In the genomic region with DNA sequence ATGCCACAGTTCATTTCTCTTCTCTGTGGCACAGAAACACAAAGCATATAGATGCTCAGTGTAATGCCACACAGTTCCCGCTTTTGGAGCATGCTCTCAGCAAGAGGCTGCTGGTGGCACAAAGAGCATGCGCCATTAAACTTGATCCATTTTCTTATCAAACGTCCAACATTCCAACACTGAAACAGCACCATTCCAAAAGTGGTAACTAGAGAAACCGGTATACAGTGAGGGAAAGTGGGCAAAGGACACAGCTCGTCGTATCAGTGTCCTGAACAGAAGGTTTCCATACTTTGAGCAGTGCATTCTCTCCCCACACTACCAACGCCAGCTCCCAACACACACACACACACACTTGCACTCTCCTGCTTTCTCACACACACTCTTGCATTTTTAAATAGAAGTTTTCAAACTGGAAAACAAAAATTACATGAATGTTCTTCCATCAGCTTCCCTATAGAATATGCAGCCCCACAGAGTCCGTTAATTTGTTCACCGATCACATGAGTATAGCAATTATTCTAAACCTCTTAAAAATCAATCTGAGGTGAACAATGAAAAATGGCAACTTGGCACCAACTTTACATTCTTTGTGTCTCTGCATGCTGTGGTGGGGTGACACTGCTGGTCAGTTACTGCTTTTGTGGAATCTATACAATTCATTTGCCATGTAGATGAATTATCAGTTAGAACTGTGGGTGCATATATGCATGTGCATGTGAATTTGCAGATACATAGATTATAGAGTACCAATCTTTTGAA, we compare ENCODE assay signal across 12 cellular contexts. TPM values are rescaled to one million over a fixed set of nuclear protein-coding genes. Genes with fewer than 3 reads are reported as not detected.
DNase-seq lines count a peak whose midpoint lies in the region; ATAC-seq and TF ChIP-seq lines count a peak whose summit lies in the region.
"Had no signal": no experiment of that assay in that cellular context is flagged by ENCODE, and none has a peak within 500 bp of the region (broad histone marks: within the 10 kb centered on the region; RNA-seq: fewer than 3 reads in every experiment).

No MANE protein-coding gene starts in this region.

- H3K4me1 Mint-ChIP-seq in endothelial cell (ENCODE audit: unreplicated experiment): peaks cover 51% of the 10 kb centered on the region

- H3K36me3 Mint-ChIP-seq in endothelial cell (ENCODE audit: low read depth, unreplicated experiment): peaks cover 49% of the 10 kb centered on the region

- H3K27me3 ChIP-seq in tibial nerve: no peaks in the 10 kb centered on the region

- no peak overlapping the region for H3K27ac Mint-ChIP-seq in endothelial cell (ENCODE audit: unreplicated experiment)
- H3K27ac Mint-ChIP-seq: activated naive CD8-positive, alpha-beta T cell treated with anti-CD3 and anti-CD28 coated beads, Interleukin-2, amount 50 U/mL, for 24 hours had no signal

- H3K36me3 ChIP-seq in tibial nerve: peaks cover 0 to 12% (median 0%) of the 10 kb centered on the region in 3 donors

- DNase-seq in DMS153 treated with DMSO at 0.1 percent for 48 hours (lab: John Stamatoyannopoulos, UW; ENCODE audit: unreplicated experiment): peak; percentile 24
- no peak for DNase-seq in DMS153 (lab: John Stamatoyannopoulos, UW)
- no peak for DNase-seq in endothelial cell (ENCODE audit: low spot score)
- DNase-seq in medulla oblongata (ENCODE audit: extremely low spot score): peak; percentile 72
- no peak for DNase-seq in tibial nerve (ENCODE audit: low spot score in 2 of 2)
- DNase-seq in activated naive CD4-positive, alpha-beta T cell treated with anti-CD3 and anti-CD28 coated beads, Interleukin-2, amount 50 U/mL, for 16 hours: no peak
- DNase-seq in GM19240 (ENCODE audit: insufficient read length, low spot score): no peak
- DNase-seq: 8988T; activated naive CD8-positive, alpha-beta T cell treated with anti-CD3 and anti-CD28 coated beads, Interleukin-2, amount 50 U/mL, for 24 hours; kidney glomerular epithelial cell; T-helper 2 cell had no signal

- no peak for TF ChIP-seq POLR2A in tibial nerve (IDR thresholded peaks at IDR 0.05)

- no peaks in the 10 kb centered on the region for H3K9me3 Mint-ChIP-seq in endothelial cell (ENCODE audit: unreplicated experiment)
- H3K9me3 Mint-ChIP-seq: activated naive CD8-positive, alpha-beta T cell treated with anti-CD3 and anti-CD28 coated beads, Interleukin-2, amount 50 U/mL, for 24 hours had no signal

- H3K4me3 Mint-ChIP-seq in endothelial cell (ENCODE audit: unreplicated experiment): peak overlapping the region; percentile 89
- H3K4me3 Mint-ChIP-seq: activated naive CD8-positive, alpha-beta T cell treated with anti-CD3 and anti-CD28 coated beads, Interleukin-2, amount 50 U/mL, for 24 hours had no signal

- ATAC-seq in GM21717 (IDR thresholded peaks at IDR 0.05; ENCODE audit: unreplicated experiment): no peak
- ATAC-seq: activated naive CD8-positive, alpha-beta T cell treated with anti-CD3 and anti-CD28 coated beads, Interleukin-2, amount 50 U/mL, for 24 hours had no signal

- 37 to 53% methylated on average over 9 of the region's 9 CpGs for WGBS in tibial nerve, 2 donors

- no peaks in the 10 kb centered on the region for H3K9me3 ChIP-seq in tibial nerve

- TF ChIP-seq CTCF in endothelial cell (IDR thresholded peaks at IDR 0.05; ENCODE audit: unreplicated experiment) (no peak), tibial nerve (IDR thresholded peaks at IDR 0.05) (no peak)

- no peak for TF ChIP-seq EP300 in tibial nerve (IDR thresholded peaks at IDR 0.05)

- H3K4me3 ChIP-seq in tibial nerve: peak overlapping the region in 2 of 4 donors; percentile 2 to 96

- peaks cover 8% of the 10 kb centered on the region for H3K27me3 Mint-ChIP-seq in endothelial cell (ENCODE audit: unreplicated experiment)

- peak overlapping the region; percentile 0 to 98 (median 52) for H3K27ac ChIP-seq in tibial nerve

- peaks cover 0 to 66% (median 14%) of the 10 kb centered on the region in 4 donors for H3K4me1 ChIP-seq in tibial nerve

RNA-seq across cellular contexts. Expression of a gene that starts 5.8 kb away (rescaled TPM):
- total RNA-seq in endothelial cell (ENCODE audit: unreplicated experiment) (120 TPM), tibial nerve (100 to 1,000 TPM in 1 of 4 donors, 10 to 100 TPM in 3; 52.1 to 125 (median 78.1) TPM)

Comparison
In these comparisons a context has a peak if more than half of its experiments do, and no peak if none do; other contexts are left out.
1. DNase-seq: peak in DMS153 treated with DMSO at 0.1 percent for 48 hours (single experiment) and medulla oblongata (single experiment); none in DMS153 (single experiment), endothelial cell (single experiment), tibial nerve (0 of 2), activated naive CD4-positive, alpha-beta T cell treated with anti-CD3 and anti-CD28 coated beads, Interleukin-2, amount 50 U/mL, for 16 hours (single experiment) and GM19240 (single experiment).